In genomic region chr15:45634442-45635190, GRCh38 we compare ENCODE assay signal across 7 cellular contexts.
DNase-seq lines count a peak whose midpoint lies in the region; ATAC-seq and FAIRE-seq lines count a peak whose summit lies in the region.

SQOR (plus strand) TSS chr15:45635029; CDS start chr15:45658924, 23,895 bp downstream.

- peaks cover 33 to 34% of the 10 kb centered on the region in 2 donors for H3K4me1 Mint-ChIP-seq in effector memory CD8-positive, alpha-beta T cell (ENCODE audit: low read depth in 2 of 2)

- H3K36me3 Mint-ChIP-seq in effector memory CD8-positive, alpha-beta T cell (ENCODE audit: insufficient read depth), result peaks cover 13% of the 10 kb centered on the region

- H3K27me3 Mint-ChIP-seq in effector memory CD8-positive, alpha-beta T cell, result no peaks in the 10 kb centered on the region

- peak within 1 kb of the TSS; percentile 89 to 97 for H3K4me3 Mint-ChIP-seq in effector memory CD8-positive, alpha-beta T cell

- FAIRE-seq in GM18507 (lab: Jason Lieb, UNC), result peak; percentile 86

- peak within 1 kb of the TSS; percentile 75 to 95 for H3K27ac Mint-ChIP-seq in effector memory CD8-positive, alpha-beta T cell

- DNase-seq in GM18507 (ENCODE audit: extremely low spot score, insufficient read length, low read depth), result peak; percentile 58
- DNase-seq in NCI-H146 treated with DMSO at 0.1 percent for 48 hours (lab: John Stamatoyannopoulos, UW; ENCODE audit: unreplicated experiment), result peak; percentile 31
- peak; percentile 89 for DNase-seq in activated CD8-positive, alpha-beta memory T cell treated with anti-CD3 and anti-CD28 coated beads for 24 hours
- DNase-seq in effector memory CD8-positive, alpha-beta T cell, result peak; percentile 52 to 59 (median 56)
- DNase-seq in midbrain (lab: John Stamatoyannopoulos, UW), result peak; percentile 45
- DNase-seq in stimulated activated CD8-positive, alpha-beta memory T cell treated with anti-CD3 and anti-CD28 coated beads, Interleukin-4, amount 100 ng/mL, for 1 hour (ENCODE audit: low read depth in 2 of 2, low spot score in 1 of 2), result peak; percentile 31 to 36

- ATAC-seq in HG02588 (IDR thresholded peaks at IDR 0.05; ENCODE audit: unreplicated experiment), result peak; percentile 74
- peak; percentile 67 for ATAC-seq in effector memory CD8-positive, alpha-beta T cell (replicated peaks)

- no peaks in the 10 kb centered on the region for H3K9me3 Mint-ChIP-seq in effector memory CD8-positive, alpha-beta T cell

Comparison
In these comparisons a context has a peak if more than half of its experiments do, and no peak if none do; other contexts are left out.
1. Peak in every context shown above with its lines: DNase-seq and ATAC-seq.
2. DNase-seq: peak in every context shown above with its lines; median percentile 89 in activated CD8-positive, alpha-beta memory T cell treated with anti-CD3 and anti-CD28 coated beads for 24 hours; 58 in GM18507; 56 in effector memory CD8-positive, alpha-beta T cell; 45 in midbrain; 34 in stimulated activated CD8-positive, alpha-beta memory T cell treated with anti-CD3 and anti-CD28 coated beads, Interleukin-4, amount 100 ng/mL, for 1 hour; 31 in NCI-H146 treated with DMSO at 0.1 percent for 48 hours.